Comparison of ENCODE assay signal across 1 cellular context in genomic region chr20:10972219-10972860, GRCh38.
TF ChIP-seq lines count a peak whose summit lies in the region.

No MANE protein-coding gene starts in this region.

TF ChIP-seq in A549, 52 proteins besides CTCF, POLR2A, EP300 and RAD21 (continued from another document):
- TF ChIP-seq PBX3 (IDR thresholded peaks at IDR 0.05), result no peak
